Comparison of ENCODE assay signal across 8 cellular contexts in genomic region chr1:150973826-150974579, GRCh38. TPM values are rescaled to one million over a fixed set of nuclear protein-coding genes. Genes with fewer than 3 reads are reported as not detected.
DNase-seq lines count a peak whose midpoint lies in the region; ATAC-seq and TF ChIP-seq lines count a peak whose summit lies in the region.

No MANE protein-coding gene starts in this region.

- H3K4me3 ChIP-seq in ACC112 (ENCODE audit: low read depth, low read length) (peak overlapping the region; percentile 99), heart right ventricle (peak overlapping the region; percentile 40 to 96 (median 93))

- peak; percentile 25 to 38 for DNase-seq in SHP77 (lab: John Stamatoyannopoulos, UW)
- DNase-seq in activated naive CD8-positive, alpha-beta T cell treated with anti-CD3 and anti-CD28 coated beads, Interleukin-2, amount 50 U/mL, for 16 hours (ENCODE audit: low read depth, low spot score): peak; percentile 3
- peak; percentile 20 to 51 for DNase-seq in heart right ventricle
- peak; percentile 76 for DNase-seq in retina
- DNase-seq in COLO829 (ENCODE audit: low spot score): no peak

- ATAC-seq in GM18867 (IDR thresholded peaks at IDR 0.05; ENCODE audit: unreplicated experiment): peak; percentile 52
- peak; percentile 38 for ATAC-seq in HG03175 (IDR thresholded peaks at IDR 0.05; ENCODE audit: unreplicated experiment)
- peak; percentile 3 to 35 (median 18) for ATAC-seq in heart right ventricle

- H2AFZ ChIP-seq in ACC112 (ENCODE audit: low read length, unreplicated experiment): peak overlapping the region; percentile 57

- no peaks in the 10 kb centered on the region for H3K9me3 ChIP-seq in heart right ventricle

- H3K27ac ChIP-seq in ACC112 (ENCODE audit: low read depth, low read length) (peak overlapping the region; percentile 64), heart right ventricle (peak overlapping the region; percentile 93 to 98 (median 96))

- H3K27me3 ChIP-seq in ACC112 (ENCODE audit: insufficient read depth, low read length) (no peaks in the 10 kb centered on the region), heart right ventricle (no peaks in the 10 kb centered on the region)

- peaks cover 52% of the 10 kb centered on the region for H3K79me2 ChIP-seq in ACC112 (ENCODE audit: control insufficient read depth, insufficient read depth, low read length, unreplicated experiment)

- H3K4me1 ChIP-seq in ACC112 (ENCODE audit: control insufficient read depth, insufficient read depth, low read length, unreplicated experiment) (peaks cover 61% of the 10 kb centered on the region), heart right ventricle (peaks cover 25 to 78% (median 49%) of the 10 kb centered on the region in 9 donors)

- 0 to 1% methylated on average over 37 to 66 of the region's 67 CpGs for WGBS in heart right ventricle, 2 donors

- intact Hi-C loops in heart right ventricle (cut with DNase I): loop anchor here in 4 of 10 donors (5.0 to 10.0 kb wide), 3 partner anchors 47 to 349 kb away; partner anchors contain the start of genes SETDB1 (in 3 of the 4), ARNT (in 2 of the 4) and ENSA (in 1 of the 4)

- TF ChIP-seq CTCF in heart right ventricle (IDR thresholded peaks at IDR 0.05): no peak

- H3K36me3 ChIP-seq in ACC112 (ENCODE audit: insufficient read depth, low read length): no peaks in the 10 kb centered on the region
- peaks cover 0 to 4% (median 0%) of the 10 kb centered on the region in 9 donors for H3K36me3 ChIP-seq in heart right ventricle

RNA-seq across cellular contexts. Expression of gene CERS2, which starts 0.6 kb away (rescaled TPM):
- total RNA-seq in heart right ventricle: 10 to 100 TPM; 56.5 to 99.4 (median 73.5) TPM
- 100 to 1,000 TPM in 1 of 2 donors, 10 to 100 TPM in 1; 79.2 to 104 TPM for polyA plus RNA-seq in heart right ventricle

RNA-seq across cellular contexts. Expression of gene ANXA9, which starts 8.1 kb away (rescaled TPM):
- total RNA-seq in heart right ventricle: under 1 TPM in 4 of 10 donors, not detected in 6; 0.15 to 0.36 (median 0.20) TPM
- polyA plus RNA-seq in heart right ventricle: under 1 TPM; 0.06 to 0.15 TPM

RNA-seq across cellular contexts. Expression of gene MINDY1, which starts 32.7 kb away (rescaled TPM):
- total RNA-seq in heart right ventricle: 10 to 100 TPM; 40.7 to 70.6 (median 55.7) TPM
- 10 to 100 TPM in 1 of 2 donors, 1 to 10 TPM in 1; 9.8 to 18.7 TPM for polyA plus RNA-seq in heart right ventricle

RNA-seq across cellular contexts. Expression of gene PRUNE1, which starts 34.2 kb away (rescaled TPM):
- total RNA-seq in heart right ventricle: 10 to 100 TPM; 37.5 to 50.1 (median 46.0) TPM
- 10 to 100 TPM; 11.5 to 24.4 TPM for polyA plus RNA-seq in heart right ventricle

RNA-seq across cellular contexts. Expression of gene SETDB1, which starts 47.8 kb away (rescaled TPM):
- total RNA-seq in heart right ventricle: 10 to 100 TPM; 14.5 to 23.8 (median 17.6) TPM
- polyA plus RNA-seq in heart right ventricle: 10 to 100 TPM in 1 of 2 donors, 1 to 10 TPM in 1; 9.1 to 20.9 TPM
